Comparison of ENCODE assay signal across 1 cellular context in genomic region chr13:34777914-34778303, GRCh38.
A peak's percentile ranks its signal among the peaks of the same experiment; 100 is the strongest.
TF ChIP-seq lines count a peak whose summit lies in the region.

No MANE protein-coding gene starts in this region.

TF ChIP-seq in H1, 55 proteins besides CTCF, POLR2A, EP300 and RAD21:
- TF ChIP-seq ASH2L (IDR thresholded peaks at IDR 0.05; ENCODE audit: low read length), result no peak
- no peak for TF ChIP-seq SUZ12 (IDR thresholded peaks at IDR 0.05; ENCODE audit: low read length)
- TF ChIP-seq CHD1 (IDR thresholded peaks at IDR 0.05; ENCODE audit: low read depth, low read length), result no peak
- TF ChIP-seq KDM1A (IDR thresholded peaks at IDR 0.05; ENCODE audit: borderline replicate concordance, low read length), result 0 out of 2 replicates have a peak, but pooled peaks have one; percentile 4
- TF ChIP-seq SIRT6 (IDR thresholded peaks at IDR 0.05; ENCODE audit: low read length), result no peak
- TF ChIP-seq CBX8 (IDR thresholded peaks at IDR 0.05; ENCODE audit: borderline replicate concordance, low read depth, low read length), result no peak
